In genomic region chr7:104943502-104944343, GRCh38 we compare ENCODE assay signal across 8 cellular contexts.
DNase-seq lines count a peak whose midpoint lies in the region; ATAC-seq and TF ChIP-seq lines count a peak whose summit lies in the region.

No MANE protein-coding gene starts in this region.

- peak; percentile 99 for DNase-seq in NCI-H2196 (lab: John Stamatoyannopoulos, UW; ENCODE audit: unreplicated experiment)
- DNase-seq in activated CD8-positive, alpha-beta memory T cell treated with anti-CD3 and anti-CD28 coated beads, Interleukin-2, amount 50 U/mL, for 48 hours = peak; percentile 83
- peak; percentile 94 for DNase-seq in fibroblast of pulmonary artery (ENCODE audit: low read depth)
- no peak for DNase-seq in progenitor cell of endocrine pancreas (ENCODE audit: low spot score, unreplicated experiment)
- DNase-seq in NCI-H1930 (lab: John Stamatoyannopoulos, UW) = no peak
- DNase-seq in AG08395 (ENCODE audit: low spot score) = no peak

- H3K36me3 Mint-ChIP-seq in progenitor cell of endocrine pancreas (ENCODE audit: insufficient read depth) = no peaks in the 10 kb centered on the region

- H3K4me1 Mint-ChIP-seq in progenitor cell of endocrine pancreas (ENCODE audit: low read depth) = peaks cover 31% of the 10 kb centered on the region

- TF ChIP-seq CTCF in fibroblast of pulmonary artery (IDR thresholded peaks at IDR 0.05; ENCODE audit: low read length, missing control alignments) (no peak), progenitor cell of endocrine pancreas (IDR thresholded peaks at IDR 0.05; ENCODE audit: unreplicated experiment) (no peak)

- peak overlapping the region; percentile 93 for H3K27ac Mint-ChIP-seq in progenitor cell of endocrine pancreas

- H3K4me3 Mint-ChIP-seq in progenitor cell of endocrine pancreas (ENCODE audit: low read depth) = no peak overlapping the region

- no peaks in the 10 kb centered on the region for H3K27me3 Mint-ChIP-seq in progenitor cell of endocrine pancreas

- no peak overlapping the region for H3K4me3 ChIP-seq in fibroblast of pulmonary artery (replicated peaks; ENCODE audit: low read depth, low read length)

- ATAC-seq in GM18508 (IDR thresholded peaks at IDR 0.05; ENCODE audit: insufficient read depth, unreplicated experiment) = peak; percentile 36
- peak; percentile 57 for ATAC-seq in HG02885 (IDR thresholded peaks at IDR 0.05; ENCODE audit: poor library complexity, unreplicated experiment)

- H3K9me3 Mint-ChIP-seq in progenitor cell of endocrine pancreas (ENCODE audit: low read depth) = no peaks in the 10 kb centered on the region

Comparison
In these comparisons a context has a peak if more than half of its experiments do, and no peak if none do; other contexts are left out.
1. DNase-seq: peak in NCI-H2196 (single experiment), activated CD8-positive, alpha-beta memory T cell treated with anti-CD3 and anti-CD28 coated beads, Interleukin-2, amount 50 U/mL, for 48 hours (single experiment) and fibroblast of pulmonary artery (single experiment); none in progenitor cell of endocrine pancreas (single experiment), NCI-H1930 (0 of 2) and AG08395 (single experiment).